ENCODE assay signal across 1 cellular context in the genomic region with DNA sequence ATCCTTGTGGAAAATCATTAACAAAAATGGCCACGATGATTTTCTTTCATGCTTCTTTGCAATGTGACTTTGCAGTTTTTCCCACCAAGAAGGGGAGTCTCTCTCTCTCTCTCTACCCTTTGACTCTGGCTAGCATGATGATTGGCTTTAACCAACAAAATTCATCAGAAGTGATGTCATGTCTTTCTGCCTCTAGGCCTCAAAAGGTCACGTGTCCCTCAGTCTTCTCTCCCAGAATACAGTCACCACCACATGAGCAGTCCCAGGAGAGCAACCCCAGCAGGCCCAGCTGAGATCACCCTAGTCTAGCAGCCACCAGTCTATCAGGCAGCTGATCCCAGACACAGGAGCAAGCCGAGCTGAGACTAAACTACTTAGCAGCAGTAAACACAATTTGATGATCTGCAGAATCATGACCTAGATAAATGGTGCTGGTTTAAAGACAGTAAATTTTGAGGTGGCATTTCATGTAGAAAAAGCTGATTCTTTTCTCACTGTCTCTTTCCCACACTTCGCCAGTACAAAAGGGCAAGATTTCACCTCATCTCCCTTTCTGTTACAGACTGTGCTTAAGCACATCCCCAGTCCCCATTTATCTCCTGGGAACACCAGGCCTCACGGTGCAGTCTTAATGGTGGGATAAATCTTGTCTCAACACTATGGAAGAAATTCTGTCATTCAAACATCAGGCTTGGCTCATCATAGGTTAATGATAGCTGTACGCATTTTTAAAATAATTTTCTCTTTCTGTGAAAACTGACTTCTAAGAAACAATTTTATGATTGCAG.
TF ChIP-seq lines count a peak whose summit lies in the region.

No MANE protein-coding gene starts in this region.

TF ChIP-seq in H1, 55 proteins besides CTCF, POLR2A, EP300 and RAD21 (continued from another document):
- no peak for TF ChIP-seq TCF12 (IDR thresholded peaks at IDR 0.05; ENCODE audit: low read depth, low read length)
- TF ChIP-seq EGR1 (IDR thresholded peaks at IDR 0.05; ENCODE audit: borderline replicate concordance, low read depth, low read length): no peak
- TF ChIP-seq KDM5A (IDR thresholded peaks at IDR 0.05; ENCODE audit: low read length): no peak
- TF ChIP-seq SIN3A (conservative IDR thresholded peaks at IDR 0.05 in 1 of 2, IDR thresholded peaks at IDR 0.05 in 1 of 2; ENCODE audit: low read depth in 1 of 2, low read length in 2 of 2): no peak
TF ChIP-seq in H1: peak in this region for 0.
